In genomic region chr11:7577883-7578242, GRCh38 we compare ENCODE assay signal across 8 cellular contexts.
DNase-seq lines count a peak whose midpoint lies in the region; ATAC-seq and TF ChIP-seq lines count a peak whose summit lies in the region.

No MANE protein-coding gene starts in this region.

- TF ChIP-seq CTCF in lower lobe of right lung (IDR thresholded peaks at IDR 0.05) (no peak), upper lobe of left lung (IDR thresholded peaks at IDR 0.05) (no peak), GM13976 (IDR thresholded peaks at IDR 0.05; ENCODE audit: borderline replicate concordance, control extremely low read depth, extremely low read depth, insufficient read depth, missing control alignments) (no peak)

- no peak for TF ChIP-seq EP300 in upper lobe of left lung (IDR thresholded peaks at IDR 0.05)

- H3K4me1 ChIP-seq in lower lobe of right lung, result peaks cover 84% of the 10 kb centered on the region
- peaks cover 54 to 70% (median 57%) of the 10 kb centered on the region in 4 donors for H3K4me1 ChIP-seq in upper lobe of left lung

- peak overlapping the region; percentile 89 for H3K27ac ChIP-seq in caudate nucleus (ENCODE audit: low read depth, low read length)
- peak overlapping the region; percentile 83 for H3K27ac ChIP-seq in lower lobe of right lung
- peak overlapping the region; percentile 66 to 88 (median 77) for H3K27ac ChIP-seq in upper lobe of left lung

- WGBS in upper lobe of left lung, 2 donors, result 0 to 4% methylated on average over 8 of the region's 8 CpGs

- H3K36me3 ChIP-seq in lower lobe of right lung, result no peaks in the 10 kb centered on the region
- H3K36me3 ChIP-seq in upper lobe of left lung, result no peaks in the 10 kb centered on the region

- ATAC-seq in lower lobe of right lung (peak; percentile 3 to 18), upper lobe of left lung (ENCODE audit: low FRiP score in 2 of 2) (peak in 1 of 2 donors; percentile 40), GM18520 (IDR thresholded peaks at IDR 0.05; ENCODE audit: unreplicated experiment) (no peak)

- intact Hi-C loops in lower lobe of right lung (cut with DNase I), result no loop called here

- peak in 1 of 4 donors; percentile 5 for TF ChIP-seq POLR2A in upper lobe of left lung (IDR thresholded peaks at IDR 0.05)

- H3K9me3 ChIP-seq in lower lobe of right lung (no peaks in the 10 kb centered on the region), upper lobe of left lung (no peaks in the 10 kb centered on the region)

- peak; percentile 57 for DNase-seq in EL
- peak; percentile 73 for DNase-seq in KBM-7
- DNase-seq in caudate nucleus (lab: John Stamatoyannopoulos, UW), result peak in 4 of 61 donors; percentile 53 to 65 (median 61)
- DNase-seq in lower lobe of right lung, result no peak
- no peak for DNase-seq in upper lobe of left lung
- no peak for DNase-seq in GM13976 (ENCODE audit: low spot score)
- no peak for DNase-seq in activated CD4-positive, CD25-positive, alpha-beta regulatory T cell (lab: John Stamatoyannopoulos, UW)

- in situ Hi-C loops in KBM-7 (cut with MboI; ENCODE audit: low pct_unique_long_range_greater_than_20kb, low sequenced_read_pairs), result no loop called here
- in situ Hi-C loops in GM13976 (cut with MboI; ENCODE audit: low sequenced_read_pairs, unreplicated experiment), result no loop called here

- H3K27me3 ChIP-seq in lower lobe of right lung (ENCODE audit: low read depth) (no peaks in the 10 kb centered on the region), upper lobe of left lung (no peaks in the 10 kb centered on the region)

- H3K4me3 ChIP-seq in lower lobe of right lung, result peak overlapping the region; percentile 36
- H3K4me3 ChIP-seq in upper lobe of left lung, result peak overlapping the region in 3 of 4 donors; percentile 4 to 38 (median 30)

Comparison
In these comparisons a context has a peak if more than half of its experiments do, and no peak if none do; other contexts are left out.
1. DNase-seq: peak in EL (single experiment) and KBM-7 (single experiment); none in lower lobe of right lung (single experiment), upper lobe of left lung (0 of 2), GM13976 (single experiment) and activated CD4-positive, CD25-positive, alpha-beta regulatory T cell (0 of 4).
2. Peak in every context shown above with its lines, with median percentiles within 50 percentile points of each other: H3K27ac ChIP-seq.